8 cellular contexts compared by ENCODE assay signal in genomic region chr16:87491522-87492240, GRCh38. TPM values are rescaled to one million over a fixed set of nuclear protein-coding genes. Genes with fewer than 3 reads are reported as not detected.
DNase-seq lines count a peak whose midpoint lies in the region; TF ChIP-seq lines count a peak whose summit lies in the region.
"Not testable (repeated sequence)": the region's sequence is repeated elsewhere in the genome, so short reads cannot be mapped to it uniquely, and the experiment has no call there.

No MANE protein-coding gene starts in this region.

- H3K4me2 ChIP-seq in mesenchymal stem cell (ENCODE audit: low read length, poor library complexity, severe bottlenecking) = peak overlapping the region; percentile 81

- H3K36me3 Mint-ChIP-seq in brain = not testable (repeated sequence)

- not testable (repeated sequence) for H3K27me3 ChIP-seq in mesenchymal stem cell (ENCODE audit: control insufficient read depth in 1 of 2, insufficient read depth in 1 of 2, low read length in 2 of 2); uterus

- H3K14ac ChIP-seq in mesenchymal stem cell (ENCODE audit: low read length in 2 of 2) = peak overlapping the region in 1 of 2 experiments; percentile 93

- not testable (repeated sequence) for H3K9me3 Mint-ChIP-seq in brain

- H3K27ac Mint-ChIP-seq in brain = peak overlapping the region in 3 of 5 experiments; percentile 79 to 89 (median 84)

- TF ChIP-seq CTCF in brain (conservative IDR thresholded peaks at IDR 0.05); fibroblast of villous mesenchyme (IDR thresholded peaks at IDR 0.05; ENCODE audit: insufficient read depth, low read depth, low read length); uterus (IDR thresholded peaks at IDR 0.05): not testable (repeated sequence)

- H3K9ac ChIP-seq in ES-I3 (ENCODE audit: low read depth, low read length) (peak overlapping the region; percentile 54), mesenchymal stem cell (ENCODE audit: low read length) (peak overlapping the region; percentile 89)

- H3K18ac ChIP-seq in mesenchymal stem cell (ENCODE audit: low read depth in 1 of 2, low read length in 2 of 2) = peak overlapping the region; percentile 70 to 84

- 20% methylated on average over 46 of the region's 67 CpGs for WGBS in mesenchymal stem cell

- DNase-seq in NCI-H69 (lab: John Stamatoyannopoulos, UW) (peak; percentile 30), fibroblast of villous mesenchyme (ENCODE audit: low read depth) (peak; percentile 47), mesenchymal stem cell (peak; percentile 57)
- peak; percentile 19 to 44 for DNase-seq in activated CD4-positive, alpha-beta T cell treated with anti-CD3 and anti-CD28 coated beads, Interleukin-2, amount 50 U/mL, for 48 hours
- not testable (repeated sequence) for DNase-seq in skeletal muscle cell (ENCODE audit: low read depth); uterus

- not testable (repeated sequence) for TF ChIP-seq POLR2A in uterus (IDR thresholded peaks at IDR 0.05)

- H4K8ac ChIP-seq in mesenchymal stem cell (ENCODE audit: low read length) = not testable (repeated sequence)

- not testable (repeated sequence) for H3K4me1 ChIP-seq in ES-I3 (ENCODE audit: insufficient read depth, low read length)
- H3K4me1 ChIP-seq in mesenchymal stem cell (ENCODE audit: control insufficient read depth, insufficient read depth, low read depth, low read length) (peaks cover 30% of the 10 kb centered on the region), uterus (peaks cover 0 to 12% of the 10 kb centered on the region in 2 donors)

- H2AK5ac ChIP-seq in mesenchymal stem cell (ENCODE audit: low read length, severe bottlenecking) = not testable (repeated sequence)

- not testable (repeated sequence) for H2BK5ac ChIP-seq in mesenchymal stem cell (ENCODE audit: low read depth, low read length, poor library complexity, severe bottlenecking)

- peaks cover 10% of the 10 kb centered on the region for H3K27me3 Mint-ChIP-seq in brain

- peak overlapping the region in 1 of 2 experiments; percentile 57 for H3K23ac ChIP-seq in mesenchymal stem cell (ENCODE audit: low read length in 2 of 2)

- H4K91ac ChIP-seq in mesenchymal stem cell (ENCODE audit: low read length) = not testable (repeated sequence)

- peaks cover 64% of the 10 kb centered on the region for H3K4me1 Mint-ChIP-seq in brain

- intact Hi-C loops in uterus (cut with DNase I; ENCODE audit: low total_unique reads) = not testable (repeated sequence)

- H2BK12ac ChIP-seq in mesenchymal stem cell (ENCODE audit: low read length in 2 of 2) = not testable (repeated sequence)

- not testable (repeated sequence) for H2BK15ac ChIP-seq in mesenchymal stem cell (ENCODE audit: low read depth, poor library complexity, severe bottlenecking)

- H3K4me3 ChIP-seq in fibroblast of villous mesenchyme (ENCODE audit: low read depth, low read length) (peak overlapping the region; percentile 55), mesenchymal stem cell (ENCODE audit: insufficient read depth in 1 of 2, low read depth in 1 of 2, low read length in 2 of 2) (peak overlapping the region; percentile 75 to 90), skeletal muscle cell (ENCODE audit: low read depth, low read length) (peak overlapping the region; percentile 46), uterus (peak overlapping the region; percentile 32 to 45)

- not testable (repeated sequence) for H3K79me1 ChIP-seq in mesenchymal stem cell (replicated peaks; ENCODE audit: low read length, poor library complexity, severe bottlenecking)

- not testable (repeated sequence) for H3K36me3 ChIP-seq in ES-I3 (ENCODE audit: insufficient read depth, low read length); uterus
- peaks cover 11 to 18% of the 10 kb centered on the region in 2 experiments for H3K36me3 ChIP-seq in mesenchymal stem cell (ENCODE audit: control insufficient read depth in 1 of 2, insufficient read depth in 2 of 2, low read depth in 1 of 2, low read length in 2 of 2)

- not testable (repeated sequence) for H3K9me3 ChIP-seq in ES-I3 (ENCODE audit: control insufficient read depth, insufficient read depth, low read length); mesenchymal stem cell (ENCODE audit: control insufficient read depth, low read length); uterus

- H3K27ac ChIP-seq in mesenchymal stem cell (ENCODE audit: low read length, poor library complexity, severe bottlenecking) = not testable (repeated sequence)
- peak overlapping the region; percentile 39 to 54 for H3K27ac ChIP-seq in uterus

- peak overlapping the region; percentile 82 to 93 (median 90) for H3K4me3 Mint-ChIP-seq in brain

- not testable (repeated sequence) for H2BK120ac ChIP-seq in mesenchymal stem cell (ENCODE audit: low read depth, low read length)

- peak overlapping the region; percentile 30 to 54 for H3K4ac ChIP-seq in mesenchymal stem cell (ENCODE audit: low read depth in 1 of 2, low read length in 2 of 2)

- H2AFZ ChIP-seq in mesenchymal stem cell (ENCODE audit: low read depth, low read length) = not testable (repeated sequence)

RNA-seq across cellular contexts. Expression of gene ZCCHC14, which starts 1.1 kb away (rescaled TPM):
- polyA plus RNA-seq in brain (ENCODE audit: insufficient read depth, low read depth, low replicate concordance) = 22.2 TPM
- 8.2 and 13.2 TPM in 2 replicates for total RNA-seq in fibroblast of villous mesenchyme
- 24.1 TPM for polyA plus RNA-seq in mesenchymal stem cell (2013, experiment 1 of 2)
- 23.5 TPM for polyA plus RNA-seq in mesenchymal stem cell (2013, experiment 2 of 2)
- total RNA-seq in uterus = 10 to 100 TPM in 3 of 4 donors, 1 to 10 TPM in 1; 9.2 to 33.0 (median 20.6) TPM
